Comparison of ENCODE assay signal across 1 cellular context in genomic region chr9:76761448-76761847, GRCh38.
TF ChIP-seq lines count a peak whose summit lies in the region.

No MANE protein-coding gene starts in this region.

TF ChIP-seq in SK-N-SH treated with all-trans-retinoic acid at 6 μM for 48 hours, 23 proteins besides CTCF, POLR2A, EP300 and RAD21 (continued from another document):
- TF ChIP-seq PATZ1 (CRISPR knock-in tag; IDR thresholded peaks at IDR 0.05; ENCODE audit: borderline replicate concordance) (no peak), TOX (CRISPR knock-in tag; IDR thresholded peaks at IDR 0.05; ENCODE audit: borderline replicate concordance) (no peak)
